In the genomic region with DNA sequence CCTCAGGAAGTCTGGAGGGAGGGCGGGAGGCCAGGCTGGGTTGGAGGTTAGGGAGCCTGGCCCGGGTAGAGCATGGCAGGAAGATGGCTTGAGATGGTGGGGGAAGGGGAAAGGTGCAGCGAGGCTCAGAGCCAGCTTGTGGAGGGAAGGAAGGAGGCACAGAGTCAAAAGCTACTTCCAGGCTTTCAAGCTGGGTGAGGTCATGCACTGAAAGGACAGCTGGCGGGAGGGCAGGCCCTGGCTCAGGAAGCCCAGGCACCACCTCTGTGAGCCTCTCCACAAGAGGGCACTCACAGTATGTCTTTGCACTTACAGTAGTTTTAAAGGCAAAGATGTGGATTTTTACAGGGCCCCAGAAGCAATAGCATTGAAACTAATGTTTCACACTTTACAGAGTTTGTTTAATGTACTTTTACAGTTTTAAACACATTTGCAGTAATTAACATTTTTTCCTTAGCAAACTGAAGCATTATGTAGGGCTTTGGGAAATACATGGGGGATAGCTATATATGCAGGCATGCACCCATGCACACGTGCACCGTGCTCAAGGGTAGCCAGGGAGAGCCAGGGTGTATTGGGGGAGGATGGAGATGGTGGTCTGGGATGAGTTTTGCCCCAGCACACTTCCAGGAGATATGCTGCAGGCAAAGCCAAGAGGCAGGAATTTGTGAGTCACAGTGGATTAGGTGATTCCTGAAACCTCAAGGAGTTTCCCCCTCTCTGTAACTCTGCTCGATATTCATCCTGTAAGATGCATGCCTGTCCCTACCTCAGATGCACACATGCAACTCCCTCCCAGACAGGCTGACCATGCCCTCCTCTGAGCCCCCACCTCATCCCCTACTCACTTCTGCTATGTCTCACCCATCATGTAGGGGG, we compare ENCODE assay signal across 8 cellular contexts. TPM values are rescaled to one million over a fixed set of nuclear protein-coding genes. Genes with fewer than 3 reads are reported as not detected.
DNase-seq lines count a peak whose midpoint lies in the region; ATAC-seq and TF ChIP-seq lines count a peak whose summit lies in the region.

No MANE protein-coding gene starts in this region.

- CTCF ChIA-PET in RWPE1 (lab: Yijun Ruan, JAX) = interaction anchor here (0.6 to 2.5 kb wide), 14 partner anchors 8 to 41 kb away, joined by 3 to 16 read pairs (median 5); a partner anchor contains a TSS

- TF ChIP-seq EP300 in Ishikawa (IDR thresholded peaks at IDR 0.05; ENCODE audit: borderline replicate concordance) = no peak

- ATAC-seq in omental fat pad (ENCODE audit: low FRiP score) = peak; percentile 93
- ATAC-seq in HG03342 (IDR thresholded peaks at IDR 0.05; ENCODE audit: unreplicated experiment) = no peak
- no peak for ATAC-seq in GM19395 (IDR thresholded peaks at IDR 0.05; ENCODE audit: unreplicated experiment)

- TF ChIP-seq CTCF in RWPE1 (conservative IDR thresholded peaks at IDR 0.05; ENCODE audit: low read depth) (peak; percentile 74), omental fat pad (IDR thresholded peaks at IDR 0.05) (peak in 1 of 3 donors; percentile 39)

- peak; percentile 95 for DNase-seq in DMS53 (lab: John Stamatoyannopoulos, UW)
- DNase-seq in RWPE1 (ENCODE audit: low spot score) = peak; percentile 66
- peak; percentile 60 for DNase-seq in activated naive CD4-positive, alpha-beta T cell treated with anti-CD3 and anti-CD28 coated beads, Interleukin-2, amount 50 U/mL, for 16 hours
- DNase-seq in germinal center (ENCODE audit: low spot score) = peak; percentile 60
- no peak for DNase-seq in omental fat pad (ENCODE audit: low spot score)

- H3K27ac ChIP-seq in RWPE1 = peak overlapping the region; percentile 77

- POLR2A ChIA-PET in RWPE1 (lab: Yijun Ruan, JAX; ENCODE audit: low non-redundant PET) = no interaction called here

- TF ChIP-seq RAD21 in Ishikawa (IDR thresholded peaks at IDR 0.05; ENCODE audit: low read depth) = peak; percentile 85

TF ChIP-seq in Ishikawa, 13 proteins besides CTCF, POLR2A, EP300 and RAD21:
- TF ChIP-seq TAF1 (IDR thresholded peaks at IDR 0.05; ENCODE audit: low read depth) (no peak), CREB1 (IDR thresholded peaks at IDR 0.05; ENCODE audit: low read depth) (no peak), ZBTB7A (IDR thresholded peaks at IDR 0.05; ENCODE audit: low read depth) (no peak), EGR1 (IDR thresholded peaks at IDR 0.05) (no peak), NFIC (IDR thresholded peaks at IDR 0.05) (no peak)
- TF ChIP-seq, protein P1, sequence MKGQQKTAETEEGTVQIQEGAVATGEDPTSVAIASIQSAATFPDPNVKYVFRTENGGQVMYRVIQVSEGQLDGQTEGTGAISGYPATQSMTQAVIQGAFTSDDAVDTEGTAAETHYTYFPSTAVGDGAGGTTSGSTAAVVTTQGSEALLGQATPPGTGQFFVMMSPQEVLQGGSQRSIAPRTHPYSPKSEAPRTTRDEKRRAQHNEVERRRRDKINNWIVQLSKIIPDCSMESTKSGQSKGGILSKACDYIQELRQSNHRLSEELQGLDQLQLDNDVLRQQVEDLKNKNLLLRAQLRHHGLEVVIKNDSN (IDR thresholded peaks at IDR 0.05) = 0 out of 2 replicates have a peak, but pooled peaks have one; percentile 4
- TF ChIP-seq, protein P2, sequence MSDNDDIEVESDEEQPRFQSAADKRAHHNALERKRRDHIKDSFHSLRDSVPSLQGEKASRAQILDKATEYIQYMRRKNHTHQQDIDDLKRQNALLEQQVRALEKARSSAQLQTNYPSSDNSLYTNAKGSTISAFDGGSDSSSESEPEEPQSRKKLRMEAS (IDR thresholded peaks at IDR 0.05) = peak; percentile 35; the same call in 1 of the 2 replicates

RNA-seq across cellular contexts. Expression of a gene that starts 6.1 kb away (rescaled TPM):
- total RNA-seq in omental fat pad = 100 to 1,000 TPM; 116 to 262 (median 157) TPM

RNA-seq across cellular contexts. Expression of a gene that starts 11.4 kb away (rescaled TPM):
- not detected for total RNA-seq in omental fat pad

RNA-seq across cellular contexts. Expression of a gene that starts 11.5 kb away (rescaled TPM):
- under 1 TPM in 3 of 4 donors, not detected in 1; 0.36 to 0.79 (median 0.38) TPM for total RNA-seq in omental fat pad

RNA-seq across cellular contexts. Expression of a gene that starts 18.5 kb away (rescaled TPM):
- 1 to 10 TPM; 1.7 to 5.0 (median 4.4) TPM for total RNA-seq in omental fat pad

RNA-seq across cellular contexts. Expression of a gene that starts 33.6 kb away (rescaled TPM):
- 1 to 10 TPM in 2 of 4 donors, under 1 TPM in 1, not detected in 1; 0.84 to 1.8 (median 1.6) TPM for total RNA-seq in omental fat pad
